ENCODE assay signal across 26 cellular contexts in the genomic region with DNA sequence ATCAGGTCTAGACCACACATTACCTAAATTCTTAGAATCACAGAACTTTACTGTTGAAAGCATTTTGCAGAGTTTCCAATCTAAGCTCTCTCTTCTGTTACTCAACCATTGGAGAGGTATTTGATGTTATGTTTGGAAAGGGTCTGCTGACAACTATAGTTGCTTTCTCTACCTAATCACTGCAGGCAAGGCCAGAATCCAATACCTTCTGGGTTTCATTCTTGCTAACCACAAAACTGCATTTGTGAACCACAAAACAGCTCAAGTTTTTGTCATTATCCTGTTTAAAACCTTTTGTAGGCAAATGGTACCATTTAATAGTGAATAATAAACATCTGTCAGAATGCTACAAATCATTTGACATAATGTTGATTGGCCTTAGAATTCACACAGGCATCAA.
DNase-seq lines count a peak whose midpoint lies in the region; ATAC-seq and TF ChIP-seq lines count a peak whose summit lies in the region.
"Had no signal": no experiment of that assay in that cellular context is flagged by ENCODE, and none has a peak within 500 bp of the region (broad histone marks: within the 10 kb centered on the region; RNA-seq: fewer than 3 reads in every experiment).

No MANE protein-coding gene starts in this region.

- no peaks in the 10 kb centered on the region for H3K9me3 Mint-ChIP-seq in activated CD8-positive, alpha-beta memory T cell treated with anti-CD3 and anti-CD28 coated beads, Interleukin-2, amount 10 ng/mL, durations not matched to agents 7 days and 5 days (ENCODE audit: low read depth)

- H3K4me1 ChIP-seq in SJCRH30 = no peaks in the 10 kb centered on the region

- TF ChIP-seq CTCF in fibroblast of villous mesenchyme (IDR thresholded peaks at IDR 0.05; ENCODE audit: insufficient read depth, low read depth, low read length) = no peak

- H3K4me3 ChIP-seq in fibroblast of villous mesenchyme (ENCODE audit: low read depth, low read length) (no peak overlapping the region), SJCRH30 (no peak overlapping the region)
- H3K4me3 ChIP-seq: GM12878 had no signal

- no peaks in the 10 kb centered on the region for H3K36me3 Mint-ChIP-seq in activated CD8-positive, alpha-beta memory T cell treated with anti-CD3 and anti-CD28 coated beads, Interleukin-2, amount 10 ng/mL, durations not matched to agents 7 days and 5 days
- H3K36me3 Mint-ChIP-seq: CD4-positive, alpha-beta memory T cell; IgD-negative memory B cell had no signal

- ATAC-seq in GM18861 (IDR thresholded peaks at IDR 0.05; ENCODE audit: unreplicated experiment) = no peak
- no peak for ATAC-seq in activated CD8-positive, alpha-beta memory T cell treated with anti-CD3 and anti-CD28 coated beads, Interleukin-2, amount 10 ng/mL, durations not matched to agents 7 days and 5 days
- ATAC-seq: GM12878, HCT116 had no signal

- H3K27ac Mint-ChIP-seq in activated CD8-positive, alpha-beta memory T cell treated with anti-CD3 and anti-CD28 coated beads, Interleukin-2, amount 10 ng/mL, durations not matched to agents 7 days and 5 days = no peak overlapping the region
- H3K27ac Mint-ChIP-seq: IgD-negative memory B cell had no signal

- DNase-seq in Daoy (ENCODE audit: low read depth) = peak; percentile 0
- peak; percentile 12 for DNase-seq in M059J (ENCODE audit: low read depth)
- peak; percentile 84 for DNase-seq in astrocyte of the hippocampus (ENCODE audit: low read depth, low spot score)
- peak; percentile 2 for DNase-seq in fibroblast of villous mesenchyme (ENCODE audit: low read depth)
- DNase-seq in activated CD8-positive, alpha-beta memory T cell treated with anti-CD3 and anti-CD28 coated beads, Interleukin-2, amount 50 U/mL, for 48 hours = no peak
- no peak for DNase-seq in SJCRH30
- no peak for DNase-seq in activated CD8-positive, alpha-beta memory T cell treated with anti-CD3 and anti-CD28 coated beads, Interleukin-2, amount 10 ng/mL, durations not matched to agents 7 days and 5 days
- DNase-seq: AML-193; C1 segment of cervical spinal cord; CD4-positive, alpha-beta memory T cell; COR-L47; EL; GDM1; MV-4-11; NCI-H1105; NCI-H1436 treated with DMSO at 0.1 percent for 48 hours; NCI-H187 treated with DMSO at 0.1 percent for 48 hours; NCI-H446; NCI-H526; NCI-H82; Right ventricle myocardium superior; RPMI8226 had no signal

- no peaks in the 10 kb centered on the region for H3K27me3 ChIP-seq in SJCRH30

- no peaks in the 10 kb centered on the region for H3K9me3 ChIP-seq in SJCRH30 (replicated peaks)

- H3K27ac ChIP-seq in SJCRH30 = no peak overlapping the region

- no peaks in the 10 kb centered on the region for H3K27me3 Mint-ChIP-seq in activated CD8-positive, alpha-beta memory T cell treated with anti-CD3 and anti-CD28 coated beads, Interleukin-2, amount 10 ng/mL, durations not matched to agents 7 days and 5 days
- H3K27me3 Mint-ChIP-seq: CD4-positive, alpha-beta memory T cell; IgD-negative memory B cell had no signal

- no peaks in the 10 kb centered on the region for H3K4me1 Mint-ChIP-seq in activated CD8-positive, alpha-beta memory T cell treated with anti-CD3 and anti-CD28 coated beads, Interleukin-2, amount 10 ng/mL, durations not matched to agents 7 days and 5 days
- H3K4me1 Mint-ChIP-seq: CD4-positive, alpha-beta memory T cell; IgD-negative memory B cell had no signal

- no peak overlapping the region for H3K4me3 Mint-ChIP-seq in activated CD8-positive, alpha-beta memory T cell treated with anti-CD3 and anti-CD28 coated beads, Interleukin-2, amount 10 ng/mL, durations not matched to agents 7 days and 5 days
- H3K4me3 Mint-ChIP-seq: CD4-positive, alpha-beta memory T cell; IgD-negative memory B cell had no signal

- CTCF ChIA-PET in activated CD8-positive, alpha-beta memory T cell treated with anti-CD3 and anti-CD28 coated beads, Interleukin-2, amount 10 ng/mL, durations not matched to agents 7 days and 5 days (lab: Charles Lee) = no interaction called here

- no peaks in the 10 kb centered on the region for H3K36me3 ChIP-seq in SJCRH30

Comparison
In these comparisons a context has a peak if more than half of its experiments do, and no peak if none do; other contexts are left out.
1. DNase-seq: peak in Daoy (single experiment), M059J (single experiment), astrocyte of the hippocampus (single experiment) and fibroblast of villous mesenchyme (single experiment); none in activated CD8-positive, alpha-beta memory T cell treated with anti-CD3 and anti-CD28 coated beads, Interleukin-2, amount 50 U/mL, for 48 hours (single experiment), SJCRH30 (0 of 2) and activated CD8-positive, alpha-beta memory T cell treated with anti-CD3 and anti-CD28 coated beads, Interleukin-2, amount 10 ng/mL, durations not matched to agents 7 days and 5 days (single experiment).